Comparison of ENCODE assay signal across 18 cellular contexts in the genomic region with DNA sequence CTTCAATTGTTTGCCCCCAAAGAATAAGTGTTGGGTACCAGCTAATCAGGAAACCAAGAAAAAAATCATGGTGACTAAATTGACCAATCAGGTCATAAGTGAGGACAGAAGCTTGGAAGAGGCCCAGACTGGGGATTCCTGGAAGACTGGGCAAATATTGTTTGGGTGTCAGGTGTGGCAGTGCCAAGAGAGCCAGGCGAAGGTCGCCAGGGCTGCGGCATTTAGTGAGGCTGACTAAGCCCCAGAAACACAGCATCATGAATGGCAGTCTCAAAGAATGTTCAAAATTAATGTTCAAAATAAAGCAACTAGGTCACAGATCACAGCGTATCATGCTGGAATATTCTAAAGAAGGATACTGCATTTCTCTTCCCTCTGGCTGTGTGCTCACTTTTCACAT.
A peak's percentile ranks its signal among the peaks of the same experiment; 100 is the strongest.
DNase-seq lines count a peak whose midpoint lies in the region; ATAC-seq, FAIRE-seq and TF ChIP-seq lines count a peak whose summit lies in the region.
"Had no signal": no experiment of that assay in that cellular context is flagged by ENCODE, and none has a peak within 500 bp of the region (broad histone marks: within the 10 kb centered on the region; RNA-seq: fewer than 3 reads in every experiment).

No MANE protein-coding gene starts in this region.

- no peak overlapping the region for H3K27ac Mint-ChIP-seq in endodermal cell
- H3K27ac Mint-ChIP-seq: activated B cell treated with CpG ODN at 0.5 μM for 24 hours; stimulated activated naive CD8-positive, alpha-beta T cell treated with anti-CD3 and anti-CD28 coated beads, Interleukin-15, Interleukin-2, amounts not matched to agents 100 ng/mL and 50 ng/mL, for 24 hours had no signal

- no peak overlapping the region for H2AFZ ChIP-seq in mesenchymal stem cell (ENCODE audit: low read depth, low read length)

- intact Hi-C loops in esophagus muscularis mucosa (cut with DNase I), result no loop called here

- H2BK5ac ChIP-seq in mesenchymal stem cell (ENCODE audit: low read depth, low read length, poor library complexity, severe bottlenecking), result no peak overlapping the region

- peak; percentile 62 for DNase-seq in MG63
- DNase-seq in esophagus muscularis mucosa (ENCODE audit: extremely low spot score), result no peak
- no peak for DNase-seq in mesenchymal stem cell
- peak; percentile 16 for DNase-seq in small intestine
- DNase-seq in globus pallidus (ENCODE audit: low spot score), result no peak
- DNase-seq in endodermal cell, result no peak
- DNase-seq: activated B cell treated with CpG ODN at 0.5 μM for 24 hours; activated effector memory CD4-positive, alpha-beta T cell treated with Interleukin-2 at 50 U/mL for 16 hours; NCI-H2081 treated with DMSO at 0.1 percent for 48 hours; NCI-H526; stimulated activated CD4-positive, alpha-beta T cell treated with anti-CD3 and anti-CD28 coated beads, Interleukin-12 subunit alpha, Interleukin-12 subunit beta, amount 100 ng/mL, for 4 hours had no signal

- peak overlapping the region; percentile 7 for H3K4me3 ChIP-seq in MG63
- H3K4me3 ChIP-seq in esophagus muscularis mucosa, result peak overlapping the region in 1 of 4 donors; percentile 3
- peak overlapping the region in 1 of 2 experiments; percentile 18 for H3K4me3 ChIP-seq in mesenchymal stem cell (ENCODE audit: insufficient read depth in 1 of 2, low read depth in 1 of 2, low read length in 2 of 2)
- H3K4me3 ChIP-seq in small intestine (ENCODE audit: low read depth in 1 of 2, low read length in 2 of 2), result no peak overlapping the region
- no peak overlapping the region for H3K4me3 ChIP-seq in endodermal cell (ENCODE audit: low read length)
- H3K4me3 ChIP-seq: lung had no signal

- ATAC-seq in GM18868 (IDR thresholded peaks at IDR 0.05; ENCODE audit: unreplicated experiment) (no peak), HG02884 (IDR thresholded peaks at IDR 0.05; ENCODE audit: unreplicated experiment) (no peak)

- WGBS in esophagus muscularis mucosa, result 58% methylated on average over 4 of the region's 4 CpGs
- WGBS in mesenchymal stem cell, result 97% methylated on average over 4 of the region's 4 CpGs
- 24 to 69% (median 24%) methylated on average over 4 of the region's 4 CpGs for WGBS in small intestine, 3 donors
- WGBS in endodermal cell (ENCODE audit: insufficient coverage in 1 of 2, insufficient read length in 1 of 2), 2 experiments, result 88 to 94% methylated on average over 4 of the region's 4 CpGs

- H3K27ac ChIP-seq in esophagus muscularis mucosa (replicated peaks in 1 of 4) (peak overlapping the region; percentile 32 to 62 (median 44)), mesenchymal stem cell (ENCODE audit: low read length, poor library complexity, severe bottlenecking) (no peak overlapping the region), small intestine (ENCODE audit: low read depth in 1 of 2, low read length in 1 of 2) (peak overlapping the region in 1 of 2 donors; percentile 54), endodermal cell (ENCODE audit: low read depth, low read length) (no peak overlapping the region)

- peaks cover 5% of the 10 kb centered on the region for H3K9me3 Mint-ChIP-seq in endodermal cell
- H3K9me3 Mint-ChIP-seq: activated B cell treated with CpG ODN at 0.5 μM for 24 hours; neural crest cell; stimulated activated naive CD8-positive, alpha-beta T cell treated with anti-CD3 and anti-CD28 coated beads, Interleukin-15, Interleukin-2, amounts not matched to agents 100 ng/mL and 50 ng/mL, for 24 hours had no signal

- H3K18ac ChIP-seq in mesenchymal stem cell (ENCODE audit: low read depth in 1 of 2, low read length in 2 of 2), result peak overlapping the region in 1 of 2 experiments; percentile 68

- no peak for TF ChIP-seq POLR2A in esophagus muscularis mucosa (IDR thresholded peaks at IDR 0.05; ENCODE audit: low read depth)

- H3K27me3 ChIP-seq in MG63 (no peaks in the 10 kb centered on the region), esophagus muscularis mucosa (no peaks in the 10 kb centered on the region), mesenchymal stem cell (ENCODE audit: control insufficient read depth in 1 of 2, insufficient read depth in 1 of 2, low read length in 2 of 2) (no peaks in the 10 kb centered on the region), small intestine (ENCODE audit: control insufficient read depth in 2 of 2, insufficient read depth in 2 of 2, low read length in 2 of 2) (no peaks in the 10 kb centered on the region), endodermal cell (ENCODE audit: control insufficient read depth, insufficient read depth, low read length, poor library complexity, severe bottlenecking) (no peaks in the 10 kb centered on the region)

- H2BK120ac ChIP-seq in mesenchymal stem cell (ENCODE audit: low read depth, low read length), result no peak overlapping the region

- no peak overlapping the region for H4K8ac ChIP-seq in mesenchymal stem cell (ENCODE audit: low read length)

- H2BK12ac ChIP-seq in mesenchymal stem cell (ENCODE audit: low read length in 2 of 2), result no peak overlapping the region

- no peak overlapping the region for H3K4me2 ChIP-seq in mesenchymal stem cell (ENCODE audit: low read length, poor library complexity, severe bottlenecking)

- H3K9me3 ChIP-seq in MG63, result no peaks in the 10 kb centered on the region
- H3K9me3 ChIP-seq in esophagus muscularis mucosa, result no peaks in the 10 kb centered on the region
- H3K9me3 ChIP-seq in mesenchymal stem cell (ENCODE audit: control insufficient read depth, low read length), result no peaks in the 10 kb centered on the region
- H3K9me3 ChIP-seq in small intestine (ENCODE audit: control insufficient read depth, low read depth), result no peaks in the 10 kb centered on the region
- no peaks in the 10 kb centered on the region for H3K9me3 ChIP-seq in endodermal cell (ENCODE audit: control insufficient read depth, low read length)

- H2AK5ac ChIP-seq in mesenchymal stem cell (ENCODE audit: low read length, severe bottlenecking), result no peak overlapping the region

- H3K4ac ChIP-seq in mesenchymal stem cell (ENCODE audit: low read depth in 1 of 2, low read length in 2 of 2), result no peak overlapping the region

- no peak overlapping the region for H3K14ac ChIP-seq in mesenchymal stem cell (ENCODE audit: low read length in 2 of 2)

- peaks cover 29% of the 10 kb centered on the region for H3K36me3 Mint-ChIP-seq in endodermal cell (ENCODE audit: low read depth)

- H3K4me1 ChIP-seq in esophagus muscularis mucosa, result peaks cover 19 to 51% (median 39%) of the 10 kb centered on the region in 4 donors
- H3K4me1 ChIP-seq in mesenchymal stem cell (ENCODE audit: control insufficient read depth, insufficient read depth, low read depth, low read length), result no peaks in the 10 kb centered on the region
- H3K4me1 ChIP-seq in small intestine (ENCODE audit: control insufficient read depth in 2 of 2, insufficient read depth in 1 of 2, low read depth in 1 of 2, low read length in 1 of 2), result peaks cover 0 to 6% of the 10 kb centered on the region in 2 donors
- H3K4me1 ChIP-seq in endodermal cell (ENCODE audit: control insufficient read depth, insufficient read depth, low read length), result no peaks in the 10 kb centered on the region

- H3K79me1 ChIP-seq in mesenchymal stem cell (replicated peaks; ENCODE audit: low read length, poor library complexity, severe bottlenecking), result no peaks in the 10 kb centered on the region

- H2BK15ac ChIP-seq in mesenchymal stem cell (ENCODE audit: low read depth, poor library complexity, severe bottlenecking), result no peak overlapping the region

- no peaks in the 10 kb centered on the region for H3K27me3 Mint-ChIP-seq in endodermal cell (ENCODE audit: insufficient read depth)
- H3K27me3 Mint-ChIP-seq: stimulated activated naive CD8-positive, alpha-beta T cell treated with anti-CD3 and anti-CD28 coated beads, Interleukin-15, Interleukin-2, amounts not matched to agents 100 ng/mL and 50 ng/mL, for 24 hours had no signal

- H3K36me3 ChIP-seq in MG63, result no peaks in the 10 kb centered on the region
- no peaks in the 10 kb centered on the region for H3K36me3 ChIP-seq in esophagus muscularis mucosa
- H3K36me3 ChIP-seq in mesenchymal stem cell (ENCODE audit: control insufficient read depth in 1 of 2, insufficient read depth in 2 of 2, low read depth in 1 of 2, low read length in 2 of 2), result peaks cover 0 to 9% of the 10 kb centered on the region in 2 experiments
- H3K36me3 ChIP-seq in small intestine (ENCODE audit: control insufficient read depth in 2 of 2, insufficient read depth in 2 of 2, low read length in 2 of 2), result no peaks in the 10 kb centered on the region
- peaks cover 16% of the 10 kb centered on the region for H3K36me3 ChIP-seq in endodermal cell (ENCODE audit: control insufficient read depth, insufficient read depth, low read length)

- no peak for FAIRE-seq in small intestine (lab: Jason Lieb, UNC)
- FAIRE-seq: D721Med, RCC 7860 had no signal

- H3K4me3 Mint-ChIP-seq in endodermal cell, result no peak overlapping the region
- H3K4me3 Mint-ChIP-seq: activated B cell treated with CpG ODN at 0.5 μM for 24 hours; neural crest cell; stimulated activated naive CD8-positive, alpha-beta T cell treated with anti-CD3 and anti-CD28 coated beads, Interleukin-15, Interleukin-2, amounts not matched to agents 100 ng/mL and 50 ng/mL, for 24 hours had no signal

- H3K23ac ChIP-seq in mesenchymal stem cell (ENCODE audit: low read length in 2 of 2), result no peak overlapping the region

- H3K9ac ChIP-seq in mesenchymal stem cell (ENCODE audit: low read length) (peak overlapping the region; percentile 14), endodermal cell (ENCODE audit: extremely low read depth, low read length, poor library complexity, severe bottlenecking) (no peak overlapping the region)

- TF ChIP-seq CTCF in esophagus muscularis mucosa (IDR thresholded peaks at IDR 0.05), result no peak
- TF ChIP-seq CTCF in endodermal cell (conservative IDR thresholded peaks at IDR 0.05), result no peak

- peaks cover 4% of the 10 kb centered on the region for H3K4me1 Mint-ChIP-seq in endodermal cell
- H3K4me1 Mint-ChIP-seq: activated B cell treated with CpG ODN at 0.5 μM for 24 hours had no signal

- no peak for TF ChIP-seq EP300 in esophagus muscularis mucosa (IDR thresholded peaks at IDR 0.05)

- H4K91ac ChIP-seq in mesenchymal stem cell (ENCODE audit: low read length), result no peak overlapping the region

Comparison
In these comparisons a context has a peak if more than half of its experiments do, and no peak if none do; other contexts are left out.
1. DNase-seq: peak in MG63 (single experiment) and small intestine (single experiment); none in esophagus muscularis mucosa (single experiment), mesenchymal stem cell (single experiment), globus pallidus (single experiment) and endodermal cell (single experiment).
2. H3K27ac ChIP-seq: peak in esophagus muscularis mucosa (4 of 4); none in mesenchymal stem cell (single experiment) and endodermal cell (single experiment).